16 cellular contexts compared by ENCODE assay signal in genomic region chr18:80249217-80250093, GRCh38. TPM values are rescaled to one million over a fixed set of nuclear protein-coding genes. Genes with fewer than 3 reads are reported as not detected.
DNase-seq lines count a peak whose midpoint lies in the region; ATAC-seq and TF ChIP-seq lines count a peak whose summit lies in the region.
"Had no signal": no experiment of that assay in that cellular context is flagged by ENCODE, and none has a peak within 500 bp of the region (broad histone marks: within the 10 kb centered on the region; RNA-seq: fewer than 3 reads in every experiment).

No MANE protein-coding gene starts in this region.

- no peaks in the 10 kb centered on the region for H3K36me3 Mint-ChIP-seq in type B pancreatic cell

- no peak overlapping the region for H3K27ac Mint-ChIP-seq in type B pancreatic cell
- H3K27ac Mint-ChIP-seq: dendritic cell treated with granulocyte-macrophage colony-stimulating factor and Interleukin-4, amounts not matched to agents 40 ng/mL and 50 ng/mL, for 4 days; stimulated activated naive CD8-positive, alpha-beta T cell treated with anti-CD3 and anti-CD28 coated beads, Interleukin-15, Interleukin-2, amounts not matched to agents 100 ng/mL and 50 ng/mL, for 24 hours had no signal

- H3K27me3 ChIP-seq in hepatocyte = no peaks in the 10 kb centered on the region
- H3K27me3 ChIP-seq: ascending aorta had no signal

- no peaks in the 10 kb centered on the region for H3K4me1 ChIP-seq in hepatocyte (ENCODE audit: insufficient read depth)

- H3K4me3 Mint-ChIP-seq in type B pancreatic cell = no peak overlapping the region
- H3K4me3 Mint-ChIP-seq: dendritic cell treated with granulocyte-macrophage colony-stimulating factor and Interleukin-4, amounts not matched to agents 40 ng/mL and 50 ng/mL, for 4 days; stimulated activated naive CD8-positive, alpha-beta T cell treated with anti-CD3 and anti-CD28 coated beads, Interleukin-15, Interleukin-2, amounts not matched to agents 100 ng/mL and 50 ng/mL, for 24 hours had no signal

- no peak overlapping the region for H2AFZ ChIP-seq in hepatocyte

- no peaks in the 10 kb centered on the region for H3K9me2 ChIP-seq in hepatocyte (replicated peaks; ENCODE audit: insufficient read depth)

- H3K9me3 ChIP-seq in hepatocyte (ENCODE audit: low read depth) = no peaks in the 10 kb centered on the region
- H3K9me3 ChIP-seq: ascending aorta had no signal

- peak; percentile 35 for DNase-seq in activated CD8-positive, alpha-beta memory T cell treated with anti-CD3 and anti-CD28 coated beads for 24 hours
- no peak for DNase-seq in activated CD8-positive, alpha-beta memory T cell treated with anti-CD3 and anti-CD28 coated beads, Interleukin-2, amount 50 U/mL, for 4 hours
- DNase-seq in SK-MEL-5 (ENCODE audit: low read depth, low spot score) (peak; percentile 49), hepatocyte (ENCODE audit: low spot score) (peak; percentile 3), type B pancreatic cell (ENCODE audit: extremely low spot score, unreplicated experiment) (peak; percentile 31), UCSD-AML1 (lab: John Stamatoyannopoulos, UW; ENCODE audit: unreplicated experiment) (no peak)
- no peak for DNase-seq in activated CD4-positive, CD25-positive, alpha-beta regulatory T cell (lab: John Stamatoyannopoulos, UW)
- DNase-seq: DMS153, mesendoderm, NCI-H1092 treated with DMSO at 0.1 percent for 48 hours, NCI-H524, RPMI8226 had no signal

- in situ Hi-C loops in SK-MEL-5 (cut with HindIII; ENCODE audit: low pct_unique_long_range_greater_than_20kb, low sequenced_read_pairs) = no loop called here

- 76% methylated on average over 7 of the region's 7 CpGs for WGBS in hepatocyte (ENCODE audit: low lambda C conversion rate, missing lambda C conversion rate)

- no peak for TF ChIP-seq CTCF in hepatocyte (IDR thresholded peaks at IDR 0.05; ENCODE audit: poor library complexity)
- TF ChIP-seq CTCF in type B pancreatic cell (conservative IDR thresholded peaks at IDR 0.05) = no peak

- H3K27ac ChIP-seq in hepatocyte = no peak overlapping the region
- H3K27ac ChIP-seq: ascending aorta had no signal

- H3K9me3 Mint-ChIP-seq in type B pancreatic cell = no peaks in the 10 kb centered on the region
- H3K9me3 Mint-ChIP-seq: dendritic cell treated with granulocyte-macrophage colony-stimulating factor and Interleukin-4, amounts not matched to agents 40 ng/mL and 50 ng/mL, for 4 days; stimulated activated naive CD8-positive, alpha-beta T cell treated with anti-CD3 and anti-CD28 coated beads, Interleukin-15, Interleukin-2, amounts not matched to agents 100 ng/mL and 50 ng/mL, for 24 hours had no signal

- no peak overlapping the region for H3K4me2 ChIP-seq in hepatocyte

- peaks cover 16% of the 10 kb centered on the region for H3K79me2 ChIP-seq in hepatocyte

- H3K4me1 Mint-ChIP-seq in type B pancreatic cell (ENCODE audit: unreplicated experiment) = peaks cover 7% of the 10 kb centered on the region

- H3K27me3 Mint-ChIP-seq in type B pancreatic cell = peaks cover 7% of the 10 kb centered on the region

- H4K20me1 ChIP-seq in hepatocyte (ENCODE audit: insufficient read depth, poor library complexity, severe bottlenecking) = no peaks in the 10 kb centered on the region

- no peak overlapping the region for H3K4me3 ChIP-seq in hepatocyte
- H3K4me3 ChIP-seq: ascending aorta had no signal

- ATAC-seq in HG03095 (IDR thresholded peaks at IDR 0.05; ENCODE audit: unreplicated experiment) = no peak

- H3K36me3 ChIP-seq in hepatocyte (replicated peaks; ENCODE audit: insufficient read depth, low read depth) = no peaks in the 10 kb centered on the region
- H3K36me3 ChIP-seq: ascending aorta had no signal

RNA-seq across cellular contexts. Expression of gene PARD6G, which starts 2.1 kb away (rescaled TPM):
- 8.6 and 8.8 TPM in 2 replicates for total RNA-seq in SK-MEL-5 (2014; rRNA removed; shearing (Covaris generic))
- polyA plus RNA-seq in SK-MEL-5 (2015; cell fraction: cytosol; rRNA removed) = 16.4 and 20.4 TPM in 2 replicates
- polyA plus RNA-seq in SK-MEL-5 (2015; cell fraction: nucleus; rRNA removed) = 8.1 and 10.0 TPM in 2 replicates
- 11.7 and 11.8 TPM in 2 replicates for total RNA-seq in hepatocyte
- 8.2 and 12.1 TPM in 2 replicates for polyA plus RNA-seq in hepatocyte
- 10.2 and 21.8 TPM in 2 replicates for total RNA-seq in type B pancreatic cell (ENCODE audit: low replicate concordance)

Comparison
In these comparisons a context has a peak if more than half of its experiments do, and no peak if none do; other contexts are left out.
1. DNase-seq: peak in activated CD8-positive, alpha-beta memory T cell treated with anti-CD3 and anti-CD28 coated beads for 24 hours (single experiment), SK-MEL-5 (single experiment), hepatocyte (single experiment) and type B pancreatic cell (single experiment); none in activated CD8-positive, alpha-beta memory T cell treated with anti-CD3 and anti-CD28 coated beads, Interleukin-2, amount 50 U/mL, for 4 hours (single experiment), UCSD-AML1 (single experiment) and activated CD4-positive, CD25-positive, alpha-beta regulatory T cell (0 of 4).